ENCODE assay signal across 11 cellular contexts in the genomic region with DNA sequence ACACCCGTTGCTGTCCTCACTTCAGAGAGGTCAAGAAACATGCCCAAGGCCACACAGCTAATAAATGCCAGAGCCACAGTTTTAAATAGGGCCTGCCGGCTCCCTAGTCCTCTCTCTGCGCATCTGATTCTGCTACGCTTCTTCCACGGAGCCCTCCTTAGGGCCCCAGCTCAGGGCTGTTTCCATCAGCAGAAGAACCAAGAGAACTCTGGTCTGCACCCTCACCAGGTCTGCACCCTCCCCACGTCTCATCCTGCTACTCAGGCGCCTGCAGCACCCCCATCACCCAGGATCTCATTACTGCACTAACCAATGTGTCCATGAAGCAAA.
A peak's percentile ranks its signal among the peaks of the same experiment; 100 is the strongest.
DNase-seq lines count a peak whose midpoint lies in the region; ATAC-seq lines count a peak whose summit lies in the region.
"Had no signal": no experiment of that assay in that cellular context is flagged by ENCODE, and none has a peak within 500 bp of the region (broad histone marks: within the 10 kb centered on the region; RNA-seq: fewer than 3 reads in every experiment).

No MANE protein-coding gene starts in this region.

- no peaks in the 10 kb centered on the region for H3K36me3 Mint-ChIP-seq in stimulated activated naive CD8-positive, alpha-beta T cell treated with anti-CD3 and anti-CD28 coated beads, Interleukin-15, Interleukin-2, amounts not matched to agents 100 ng/mL and 50 ng/mL, for 24 hours (ENCODE audit: low read depth)
- H3K36me3 Mint-ChIP-seq in activated naive CD8-positive, alpha-beta T cell: no peaks in the 10 kb centered on the region
- H3K36me3 Mint-ChIP-seq in immature natural killer cell: peaks cover 0 to 3% (median 0%) of the 10 kb centered on the region in 3 donors

- H3K4me1 Mint-ChIP-seq in stimulated activated naive CD8-positive, alpha-beta T cell treated with anti-CD3 and anti-CD28 coated beads, Interleukin-15, Interleukin-2, amounts not matched to agents 100 ng/mL and 50 ng/mL, for 24 hours (ENCODE audit: low read depth): peaks cover 17% of the 10 kb centered on the region
- peaks cover 20% of the 10 kb centered on the region for H3K4me1 Mint-ChIP-seq in activated naive CD8-positive, alpha-beta T cell (ENCODE audit: low read depth)
- peaks cover 4 to 6% of the 10 kb centered on the region in 2 donors for H3K4me1 Mint-ChIP-seq in immature natural killer cell

- peaks cover 29% of the 10 kb centered on the region for H3K27me3 Mint-ChIP-seq in stimulated activated naive CD8-positive, alpha-beta T cell treated with anti-CD3 and anti-CD28 coated beads, Interleukin-15, Interleukin-2, amounts not matched to agents 100 ng/mL and 50 ng/mL, for 24 hours
- H3K27me3 Mint-ChIP-seq in activated naive CD8-positive, alpha-beta T cell: peaks cover 11% of the 10 kb centered on the region
- peaks cover 10 to 23% (median 12%) of the 10 kb centered on the region in 3 donors for H3K27me3 Mint-ChIP-seq in immature natural killer cell (ENCODE audit: low read depth in 3 of 3)

- H3K4me3 Mint-ChIP-seq in stimulated activated naive CD8-positive, alpha-beta T cell treated with anti-CD3 and anti-CD28 coated beads, Interleukin-15, Interleukin-2, amounts not matched to agents 100 ng/mL and 50 ng/mL, for 24 hours: peak overlapping the region; percentile 17
- peak overlapping the region; percentile 76 for H3K4me3 Mint-ChIP-seq in activated naive CD8-positive, alpha-beta T cell
- H3K4me3 Mint-ChIP-seq in immature natural killer cell: peak overlapping the region in 4 of 5 donors; percentile 25 to 50 (median 44)

- no peak for ATAC-seq in stimulated activated naive CD8-positive, alpha-beta T cell treated with anti-CD3 and anti-CD28 coated beads, Interleukin-15, Interleukin-2, amounts not matched to agents 100 U/mL and 50 U/mL, for 24 hours
- ATAC-seq in HG03571 (IDR thresholded peaks at IDR 0.05; ENCODE audit: unreplicated experiment): no peak

- no peak for DNase-seq in stimulated activated naive CD8-positive, alpha-beta T cell treated with anti-CD3 and anti-CD28 coated beads, Interleukin-15, Interleukin-2, amounts not matched to agents 100 U/mL and 50 U/mL, for 24 hours
- DNase-seq in immature natural killer cell: no peak
- no peak for DNase-seq in HPDE6-E6E7 (ENCODE audit: extremely low spot score)
- no peak for DNase-seq in NCI-H2107 treated with DMSO at 0.1 percent for 48 hours (lab: John Stamatoyannopoulos, UW; ENCODE audit: unreplicated experiment)
- DNase-seq in stimulated activated CD4-positive, alpha-beta T cell treated with anti-CD3 and anti-CD28 coated beads, Interleukin-4, amount 100 ng/mL, for 24 hours: no peak
- DNase-seq: activated CD8-positive, alpha-beta memory T cell treated with anti-CD3 and anti-CD28 coated beads, Interleukin-2, amount 50 U/mL, for 4 hours; AML-193; MM.1S had no signal

- no peak overlapping the region for H3K27ac Mint-ChIP-seq in stimulated activated naive CD8-positive, alpha-beta T cell treated with anti-CD3 and anti-CD28 coated beads, Interleukin-15, Interleukin-2, amounts not matched to agents 100 ng/mL and 50 ng/mL, for 24 hours
- no peak overlapping the region for H3K27ac Mint-ChIP-seq in activated naive CD8-positive, alpha-beta T cell
- no peak overlapping the region for H3K27ac Mint-ChIP-seq in immature natural killer cell

- no peaks in the 10 kb centered on the region for H3K9me3 Mint-ChIP-seq in stimulated activated naive CD8-positive, alpha-beta T cell treated with anti-CD3 and anti-CD28 coated beads, Interleukin-15, Interleukin-2, amounts not matched to agents 100 ng/mL and 50 ng/mL, for 24 hours
- no peaks in the 10 kb centered on the region for H3K9me3 Mint-ChIP-seq in activated naive CD8-positive, alpha-beta T cell (ENCODE audit: low read depth)
- no peaks in the 10 kb centered on the region for H3K9me3 Mint-ChIP-seq in immature natural killer cell

Comparison
In these comparisons a context has a peak if more than half of its experiments do, and no peak if none do; other contexts are left out.
1. H3K4me3 Mint-ChIP-seq: peak in every context shown above with its lines; median percentile 76 in activated naive CD8-positive, alpha-beta T cell; 44 in immature natural killer cell; 17 in stimulated activated naive CD8-positive, alpha-beta T cell treated with anti-CD3 and anti-CD28 coated beads, Interleukin-15, Interleukin-2, amounts not matched to agents 100 ng/mL and 50 ng/mL, for 24 hours.